In genomic region chr17:18977021-18977420, GRCh38 we compare ENCODE assay signal across 10 cellular contexts. TPM values are rescaled to one million over a fixed set of nuclear protein-coding genes. Genes with fewer than 3 reads are reported as not detected.
"Had no signal": no experiment of that assay in that cellular context is flagged by ENCODE, and none has a peak within 500 bp of the region (broad histone marks: within the 10 kb centered on the region; RNA-seq: fewer than 3 reads in every experiment).

No MANE protein-coding gene starts in this region.

- H3K4me3 ChIP-seq: GM23338, K562 had no signal

- FAIRE-seq: H1, H54, K562 had no signal

- ATAC-seq: GM23338, K562 had no signal

- H2AFZ ChIP-seq: GM23338 had no signal

- H3K27ac ChIP-seq: HL-60 had no signal

- H3K4me2 ChIP-seq: GM23338 had no signal

- DNase-seq: H9, HCEC 1CT, IMR-90, KG1 had no signal

RNA-seq across cellular contexts. Expression of gene SLC5A10, which starts 25.1 kb away (rescaled TPM):
- total RNA-seq: H9, HT1080, IMR-90 had no signal
- polyA plus RNA-seq: GM23338, IMR-90 had no signal
